Comparison of ENCODE assay signal across 9 cellular contexts in genomic region chr5:78467744-78468357, GRCh38.
A peak's percentile ranks its signal among the peaks of the same experiment; 100 is the strongest.
DNase-seq lines count a peak whose midpoint lies in the region; ATAC-seq, FAIRE-seq and TF ChIP-seq lines count a peak whose summit lies in the region.
"Had no signal": no experiment of that assay in that cellular context is flagged by ENCODE, and none has a peak within 500 bp of the region (broad histone marks: within the 10 kb centered on the region; RNA-seq: fewer than 3 reads in every experiment).

No MANE protein-coding gene starts in this region.

- no peaks in the 10 kb centered on the region for H3K27me3 Mint-ChIP-seq in stimulated activated memory B cell treated with anti-CD40 and anti-IgM and Interleukin-4, amounts not matched to agents 10 μg/mL and 1 μg/mL and 100 μg/mL, for 72 hours
- no peaks in the 10 kb centered on the region for H3K27me3 Mint-ChIP-seq in activated CD8-positive, alpha-beta memory T cell treated with anti-CD3 and anti-CD28 coated beads, Interleukin-2, amount 10 ng/mL, durations not matched to agents 7 days and 5 days
- H3K27me3 Mint-ChIP-seq: IgD-negative memory B cell had no signal

- H3K27ac Mint-ChIP-seq in stimulated activated memory B cell treated with anti-CD40 and anti-IgM and Interleukin-4, amounts not matched to agents 10 μg/mL and 1 μg/mL and 100 μg/mL, for 72 hours = no peak overlapping the region
- H3K27ac Mint-ChIP-seq in activated CD8-positive, alpha-beta memory T cell treated with anti-CD3 and anti-CD28 coated beads, Interleukin-2, amount 10 ng/mL, durations not matched to agents 7 days and 5 days = no peak overlapping the region
- H3K27ac Mint-ChIP-seq: IgD-negative memory B cell had no signal

- peaks cover 30% of the 10 kb centered on the region for H3K36me3 Mint-ChIP-seq in stimulated activated memory B cell treated with anti-CD40 and anti-IgM and Interleukin-4, amounts not matched to agents 10 μg/mL and 1 μg/mL and 100 μg/mL, for 72 hours
- H3K36me3 Mint-ChIP-seq in activated CD8-positive, alpha-beta memory T cell treated with anti-CD3 and anti-CD28 coated beads, Interleukin-2, amount 10 ng/mL, durations not matched to agents 7 days and 5 days = peaks cover 7% of the 10 kb centered on the region

- CTCF ChIA-PET in HEK293 (lab: Yijun Ruan, JAX) = interaction anchor here (0.6 to 2.7 kb wide), 26 partner anchors 8 to 600 kb away, joined by 3 to 14 read pairs (median 4); no protein-coding TSS in a partner anchor
- CTCF ChIA-PET in activated CD8-positive, alpha-beta memory T cell treated with anti-CD3 and anti-CD28 coated beads, Interleukin-2, amount 10 ng/mL, durations not matched to agents 7 days and 5 days (lab: Charles Lee) = interaction anchor here (0.7 to 1.6 kb wide), 5 partner anchors 9 to 70 kb away, joined by 3 read pairs; no protein-coding TSS in a partner anchor

- peaks cover 5% of the 10 kb centered on the region for H3K4me1 Mint-ChIP-seq in stimulated activated memory B cell treated with anti-CD40 and anti-IgM and Interleukin-4, amounts not matched to agents 10 μg/mL and 1 μg/mL and 100 μg/mL, for 72 hours
- no peaks in the 10 kb centered on the region for H3K4me1 Mint-ChIP-seq in activated CD8-positive, alpha-beta memory T cell treated with anti-CD3 and anti-CD28 coated beads, Interleukin-2, amount 10 ng/mL, durations not matched to agents 7 days and 5 days

- H3K27ac ChIP-seq in HEK293 (ENCODE audit: extremely low read depth, low read depth, low read length) (no peak overlapping the region), pancreas (no peak overlapping the region)

- no peaks in the 10 kb centered on the region for H3K9me3 Mint-ChIP-seq in stimulated activated memory B cell treated with anti-CD40 and anti-IgM and Interleukin-4, amounts not matched to agents 10 μg/mL and 1 μg/mL and 100 μg/mL, for 72 hours
- H3K9me3 Mint-ChIP-seq in activated CD8-positive, alpha-beta memory T cell treated with anti-CD3 and anti-CD28 coated beads, Interleukin-2, amount 10 ng/mL, durations not matched to agents 7 days and 5 days (ENCODE audit: low read depth) = no peaks in the 10 kb centered on the region
- H3K9me3 Mint-ChIP-seq: IgD-negative memory B cell had no signal

- no peaks in the 10 kb centered on the region for H3K27me3 ChIP-seq in pancreas

- POLR2A ChIA-PET in HEK293 (lab: Yijun Ruan, JAX) = no interaction called here

- 12 to 22% methylated on average over 3 of the region's 3 CpGs for WGBS in pancreas, 2 donors

- FAIRE-seq in pancreas (lab: Jason Lieb, UNC) = peak; percentile 94

- DNase-seq in CMK (ENCODE audit: low read depth) (peak; percentile 5), SK-N-DZ (ENCODE audit: low spot score) (peak; percentile 40), fibroblast of the conjunctiva (ENCODE audit: low read depth) (peak; percentile 59), pancreas (no peak)
- DNase-seq in activated CD4-positive, alpha-beta T cell treated with anti-CD3 and anti-CD28 coated beads, Interleukin-2, amount 50 U/mL, for 48 hours = no peak
- DNase-seq in activated CD8-positive, alpha-beta memory T cell treated with anti-CD3 and anti-CD28 coated beads, Interleukin-2, amount 10 ng/mL, durations not matched to agents 7 days and 5 days = no peak

- ATAC-seq in pancreas = peak; percentile 58 to 87 (median 82)
- ATAC-seq in stimulated activated memory B cell treated with anti-CD40 and anti-IgM and Interleukin-4, amounts not matched to agents 10 μg/mL and 1 μg/mL and 100 μg/mL, for 72 hours = no peak
- ATAC-seq in activated CD8-positive, alpha-beta memory T cell treated with anti-CD3 and anti-CD28 coated beads, Interleukin-2, amount 10 ng/mL, durations not matched to agents 7 days and 5 days = no peak

- H3K9me3 ChIP-seq in HEK293 (ENCODE audit: control insufficient read depth, insufficient read depth, low read depth, low read length) = no peaks in the 10 kb centered on the region
- no peaks in the 10 kb centered on the region for H3K9me3 ChIP-seq in pancreas

- no peak for TF ChIP-seq CTCF in HEK293 (tag by site-specific recombination; IDR thresholded peaks at IDR 0.05)
- TF ChIP-seq CTCF in pancreas (IDR thresholded peaks at IDR 0.05) = peak; percentile 44 to 71 (median 64)

- H3K36me3 ChIP-seq in HEK293 (ENCODE audit: control insufficient read depth in 2 of 2, insufficient read depth in 1 of 2, low read length in 2 of 2) (peaks cover 0 to 9% of the 10 kb centered on the region in 2 experiments; a peak in 1 of 3 replicates), pancreas (no peaks in the 10 kb centered on the region)

- H3K4me3 ChIP-seq in HEK293 (ENCODE audit: low read depth, low read length) (no peak overlapping the region), pancreas (no peak overlapping the region)

- no peak overlapping the region for H3K4me3 Mint-ChIP-seq in stimulated activated memory B cell treated with anti-CD40 and anti-IgM and Interleukin-4, amounts not matched to agents 10 μg/mL and 1 μg/mL and 100 μg/mL, for 72 hours
- H3K4me3 Mint-ChIP-seq in activated CD8-positive, alpha-beta memory T cell treated with anti-CD3 and anti-CD28 coated beads, Interleukin-2, amount 10 ng/mL, durations not matched to agents 7 days and 5 days = no peak overlapping the region
- H3K4me3 Mint-ChIP-seq: IgD-negative memory B cell had no signal

- no peaks in the 10 kb centered on the region for H3K4me1 ChIP-seq in HEK293 (ENCODE audit: control insufficient read depth, insufficient read depth, low read length)
- H3K4me1 ChIP-seq in pancreas = no peaks in the 10 kb centered on the region

- intact Hi-C loops in pancreas (cut with DNase I) = loop anchor here in 1 of 3 donors (10.0 kb wide), 1 partner anchor 417 kb away; no protein-coding TSS in a partner anchor

TF ChIP-seq in HEK293, 187 proteins besides CTCF, POLR2A, EP300 and RAD21:
- TF ChIP-seq MEIS1 (CRISPR knock-in tag; IDR thresholded peaks at IDR 0.05; ENCODE audit: borderline replicate concordance) (no peak), ZNF561 (tag by site-specific recombination; IDR thresholded peaks at IDR 0.05; ENCODE audit: borderline replicate concordance) (no peak), ZNF48 (tag by site-specific recombination; IDR thresholded peaks at IDR 0.05) (no peak), ZNF664 (tag by site-specific recombination; IDR thresholded peaks at IDR 0.05) (0 out of 2 replicates have a peak, but pooled peaks have one; percentile 5), ZNF660 (tag by site-specific recombination; IDR thresholded peaks at IDR 0.05) (0 out of 2 replicates have a peak, but pooled peaks have one; percentile 51), ZNF426 (tag by site-specific recombination; IDR thresholded peaks at IDR 0.05) (no peak), ZNF830 (tag by site-specific recombination; IDR thresholded peaks at IDR 0.05; ENCODE audit: low read depth) (no peak), ZNF654 (tag by site-specific recombination; IDR thresholded peaks at IDR 0.05; ENCODE audit: low read depth) (peak; percentile 53), ZNF311 (tag by site-specific recombination; IDR thresholded peaks at IDR 0.05; ENCODE audit: borderline replicate concordance) (no peak)

Comparison
In these comparisons a context has a peak if more than half of its experiments do, and no peak if none do; other contexts are left out.
1. DNase-seq: peak in CMK (single experiment), SK-N-DZ (single experiment) and fibroblast of the conjunctiva (single experiment); none in pancreas (0 of 6), activated CD4-positive, alpha-beta T cell treated with anti-CD3 and anti-CD28 coated beads, Interleukin-2, amount 50 U/mL, for 48 hours (0 of 2) and activated CD8-positive, alpha-beta memory T cell treated with anti-CD3 and anti-CD28 coated beads, Interleukin-2, amount 10 ng/mL, durations not matched to agents 7 days and 5 days (single experiment).
2. ATAC-seq: peak in pancreas (4 of 4); none in stimulated activated memory B cell treated with anti-CD40 and anti-IgM and Interleukin-4, amounts not matched to agents 10 μg/mL and 1 μg/mL and 100 μg/mL, for 72 hours (single experiment) and activated CD8-positive, alpha-beta memory T cell treated with anti-CD3 and anti-CD28 coated beads, Interleukin-2, amount 10 ng/mL, durations not matched to agents 7 days and 5 days (single experiment).